In the genomic region with DNA sequence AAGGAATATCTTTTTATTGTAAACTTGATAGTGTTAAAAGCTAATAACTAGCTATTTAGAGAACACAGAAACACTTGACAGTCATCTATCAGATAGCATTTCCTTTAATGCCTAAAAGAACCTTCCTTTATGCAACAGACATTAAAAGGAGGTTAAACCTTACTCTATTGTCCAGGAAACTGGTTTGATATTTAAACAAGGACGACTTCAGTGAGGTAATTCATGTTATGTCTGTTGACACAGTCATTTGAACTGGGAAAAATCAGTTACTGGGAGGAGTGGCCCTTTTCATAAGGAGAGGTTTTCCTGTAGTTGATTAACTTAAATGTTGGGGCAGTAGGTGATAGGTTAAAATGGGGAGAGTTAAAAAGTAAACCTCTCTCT, we compare ENCODE assay signal across 11 cellular contexts. TPM values are rescaled to one million over a fixed set of nuclear protein-coding genes. Genes with fewer than 3 reads are reported as not detected.
DNase-seq lines count a peak whose midpoint lies in the region; ATAC-seq and TF ChIP-seq lines count a peak whose summit lies in the region.
"Had no signal": no experiment of that assay in that cellular context is flagged by ENCODE, and none has a peak within 500 bp of the region (broad histone marks: within the 10 kb centered on the region; RNA-seq: fewer than 3 reads in every experiment).

No MANE protein-coding gene starts in this region.

- CTCF ChIA-PET in CD4-positive, alpha-beta T cell (lab: Charles Lee): interaction anchor here (2.5 to 6.4 kb wide), 3 partner anchors 129 to 159 kb away, joined by 12 to 51 read pairs (median 17); no protein-coding TSS in a partner anchor

- H3K9me3 ChIP-seq in CD4-positive, alpha-beta T cell (ENCODE audit: control insufficient read depth, low read length): no peaks in the 10 kb centered on the region
- no peaks in the 10 kb centered on the region for H3K9me3 ChIP-seq in body of pancreas
- H3K9me3 ChIP-seq in lower lobe of right lung: no peaks in the 10 kb centered on the region
- H3K9me3 ChIP-seq in ovary: no peaks in the 10 kb centered on the region

- TF ChIP-seq POLR2A in body of pancreas (IDR thresholded peaks at IDR 0.05) (no peak), ovary (IDR thresholded peaks at IDR 0.05) (no peak)

- no peaks in the 10 kb centered on the region for H3K27me3 ChIP-seq in CD4-positive, alpha-beta T cell (ENCODE audit: control insufficient read depth, insufficient read depth, low read length)
- H3K27me3 ChIP-seq in body of pancreas: no peaks in the 10 kb centered on the region
- H3K27me3 ChIP-seq in lower lobe of right lung (ENCODE audit: low read depth): no peaks in the 10 kb centered on the region
- no peaks in the 10 kb centered on the region for H3K27me3 ChIP-seq in ovary

- peaks cover 70% of the 10 kb centered on the region for H3K4me1 Mint-ChIP-seq in CD4-positive, alpha-beta T cell (ENCODE audit: low read depth)

- POLR2A ChIA-PET in CD4-positive, alpha-beta T cell (lab: Charles Lee): interaction anchor here (1.0 to 7.1 kb wide), 3 partner anchors 8 to 138 kb away, joined by 3 to 66 read pairs (median 20); partner anchors contain the start of gene TGIF1

- peaks cover 66% of the 10 kb centered on the region for H3K36me3 Mint-ChIP-seq in CD4-positive, alpha-beta T cell (ENCODE audit: low read depth)

- no peaks in the 10 kb centered on the region for H3K27me3 Mint-ChIP-seq in CD4-positive, alpha-beta T cell
- H3K27me3 Mint-ChIP-seq: activated B cell treated with CpG ODN at 0.5 μM for 24 hours had no signal

- DNase-seq in CD4-positive, alpha-beta T cell: no peak
- DNase-seq in HuH-7 (ENCODE audit: low spot score) (peak; percentile 70), body of pancreas (no peak), lower lobe of right lung (no peak), ovary (no peak)
- DNase-seq in central memory CD4-positive, alpha-beta T cell: no peak
- DNase-seq: activated B cell treated with CpG ODN at 0.5 μM for 24 hours, H7 had no signal

- TF ChIP-seq CTCF in CD4-positive, alpha-beta T cell (IDR thresholded peaks at IDR 0.05): no peak
- TF ChIP-seq CTCF in body of pancreas (IDR thresholded peaks at IDR 0.05) (no peak), lower lobe of right lung (IDR thresholded peaks at IDR 0.05) (no peak), ovary (IDR thresholded peaks at IDR 0.05) (no peak)

- H3K9me3 Mint-ChIP-seq in CD4-positive, alpha-beta T cell: peaks cover 5% of the 10 kb centered on the region
- H3K9me3 Mint-ChIP-seq: activated B cell treated with CpG ODN at 0.5 μM for 24 hours had no signal

- no peak for TF ChIP-seq EP300 in ovary (IDR thresholded peaks at IDR 0.05)

- H3K4me3 ChIP-seq in body of pancreas: no peak overlapping the region
- no peak overlapping the region for H3K4me3 ChIP-seq in lower lobe of right lung
- no peak overlapping the region for H3K4me3 ChIP-seq in ovary

- intact Hi-C loops in CD4-positive, alpha-beta T cell (cut with DNase I, micrococcal nuclease): loop anchor here in 1 of 2 experiments (2.0 to 10.0 kb wide), 2 partner anchors 212 to 522 kb away; no protein-coding TSS in a partner anchor
- intact Hi-C loops in body of pancreas (cut with DNase I): loop anchor here (10.0 kb wide), 1 partner anchor 208 kb away; no protein-coding TSS in a partner anchor
- intact Hi-C loops in lower lobe of right lung (cut with DNase I): loop anchor here (10.0 kb wide), 2 partner anchors 128 to 172 kb away; no protein-coding TSS in a partner anchor
- intact Hi-C loops in ovary (cut with DNase I): loop anchor here (10.0 kb wide), 4 partner anchors 138 to 208 kb away; no protein-coding TSS in a partner anchor

- H3K4me1 ChIP-seq in body of pancreas (peaks cover 64% of the 10 kb centered on the region), lower lobe of right lung (peaks cover 55% of the 10 kb centered on the region), ovary (ENCODE audit: insufficient read depth) (peaks cover 3% of the 10 kb centered on the region)

- ATAC-seq in CD4-positive, alpha-beta T cell (ENCODE audit: poor library complexity): no peak
- ATAC-seq in body of pancreas (peak; percentile 39), lower lobe of right lung (peak; percentile 6 to 58), HG02763 (IDR thresholded peaks at IDR 0.05; ENCODE audit: unreplicated experiment) (no peak), HG02885 (IDR thresholded peaks at IDR 0.05; ENCODE audit: poor library complexity, unreplicated experiment) (no peak)

- H3K4me3 Mint-ChIP-seq in CD4-positive, alpha-beta T cell: no peak overlapping the region
- H3K4me3 Mint-ChIP-seq: activated B cell treated with CpG ODN at 0.5 μM for 24 hours had no signal

- H3K36me3 ChIP-seq in body of pancreas (replicated peaks in 1 of 2; ENCODE audit: insufficient read depth in 1 of 2, low read depth in 2 of 2): no peaks in the 10 kb centered on the region
- peaks cover 32% of the 10 kb centered on the region for H3K36me3 ChIP-seq in lower lobe of right lung
- H3K36me3 ChIP-seq in ovary: no peaks in the 10 kb centered on the region

- H3K27ac ChIP-seq in CD4-positive, alpha-beta T cell (ENCODE audit: low read depth, low read length): no peak overlapping the region
- H3K27ac ChIP-seq in body of pancreas: peak overlapping the region; percentile 53 to 99 (median 96)
- peak overlapping the region; percentile 99 for H3K27ac ChIP-seq in lower lobe of right lung
- H3K27ac ChIP-seq in ovary: no peak overlapping the region
- H3K27ac ChIP-seq: parathyroid adenoma had no signal

- peak overlapping the region; percentile 92 for H3K27ac Mint-ChIP-seq in CD4-positive, alpha-beta T cell
- H3K27ac Mint-ChIP-seq: activated B cell treated with CpG ODN at 0.5 μM for 24 hours had no signal

- WGBS in body of pancreas, 2 donors: 7 to 12% methylated on average over 1 of the region's 1 CpG
- WGBS in ovary, 3 donors: 43 to 45% (median 44%) methylated on average over 1 of the region's 1 CpG

RNA-seq across cellular contexts. Expression of gene TGIF1, which starts 6.7 kb away (rescaled TPM):
- 10 to 100 TPM; 54.6 to 55.4 TPM for total RNA-seq in CD4-positive, alpha-beta T cell
- total RNA-seq in body of pancreas: 10 to 100 TPM; 17.1 to 23.1 TPM
- total RNA-seq in lower lobe of right lung: 45.8 TPM
- 10 to 100 TPM; 30.9 to 93.4 (median 55.6) TPM for total RNA-seq in ovary
- polyA plus RNA-seq in ovary: 10 to 100 TPM; 68.0 to 78.1 TPM

Comparison
In these comparisons a context has a peak if more than half of its experiments do, and no peak if none do; other contexts are left out.
1. ATAC-seq: peak in body of pancreas (single experiment) and lower lobe of right lung (2 of 2); none in CD4-positive, alpha-beta T cell (single experiment), HG02763 (single experiment) and HG02885 (single experiment).
2. H3K27ac ChIP-seq: peak in body of pancreas (4 of 4) and lower lobe of right lung (single experiment); none in CD4-positive, alpha-beta T cell (single experiment) and ovary (0 of 2).